Comparison of ENCODE assay signal across 1 cellular context in the genomic region with DNA sequence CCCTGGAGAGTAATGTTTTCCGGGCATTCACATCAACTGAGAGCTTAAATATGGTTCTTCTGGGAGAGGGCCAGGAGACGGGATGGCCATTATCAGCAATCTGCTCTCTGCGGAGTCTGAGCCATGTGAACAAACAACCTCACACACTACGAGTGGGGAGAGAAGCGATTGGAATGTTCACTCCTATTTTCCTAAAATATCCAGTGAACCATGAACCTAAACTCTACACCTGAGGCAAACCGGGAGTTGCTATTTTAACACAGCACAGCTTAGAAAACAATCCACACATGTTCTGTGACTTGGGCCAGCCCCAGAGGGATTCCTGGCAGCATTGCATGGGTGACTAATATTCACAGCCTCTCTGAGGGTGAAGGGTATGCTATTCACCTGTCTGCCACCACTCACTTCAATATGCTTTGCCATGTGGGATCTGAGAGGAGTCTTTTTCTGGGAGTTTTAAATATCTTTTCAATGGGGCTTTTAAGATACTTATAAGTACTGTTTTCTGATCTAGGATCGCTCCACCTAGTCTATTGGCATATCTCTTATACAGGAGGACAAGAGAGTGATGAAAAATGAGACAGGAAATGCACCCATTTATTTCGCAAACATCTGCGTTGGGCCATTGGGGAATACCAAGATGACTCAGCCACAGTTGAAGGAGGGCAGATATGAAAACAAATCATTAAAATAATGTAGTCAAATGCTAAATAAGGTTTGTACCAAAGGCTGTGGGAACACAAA.
TF ChIP-seq lines count a peak whose summit lies in the region.

No MANE protein-coding gene starts in this region.

TF ChIP-seq in endothelial cell of umbilical vein, 7 proteins besides CTCF, POLR2A, EP300 and RAD21 (continued from another document):
- TF ChIP-seq EZH2 (IDR thresholded peaks at IDR 0.05; ENCODE audit: borderline replicate concordance, low read depth, low read length, severe bottlenecking) = no peak
TF ChIP-seq in endothelial cell of umbilical vein: peak in this region for 1.
